In genomic region chr2:64768426-64769033, GRCh38 we compare ENCODE assay signal across 7 cellular contexts.
A peak's percentile ranks its signal among the peaks of the same experiment; 100 is the strongest.
DNase-seq lines count a peak whose midpoint lies in the region; ATAC-seq and TF ChIP-seq lines count a peak whose summit lies in the region.

No MANE protein-coding gene starts in this region.

- TSS peak; percentile 82 for BruUV-seq in HCT116 (replicated peaks; lab: Mats Ljungman, UMichigan)

- H4K20me1 ChIP-seq in HCT116 (ENCODE audit: insufficient read depth): no peaks in the 10 kb centered on the region

- H3K27ac ChIP-seq in HCT116 (ENCODE audit: low read depth, low read length) (peak overlapping the region; percentile 98), SJSA1 (peak overlapping the region; percentile 96)

- H3K4me2 ChIP-seq in HCT116 (ENCODE audit: low read length): peak overlapping the region; percentile 80

- peak overlapping the region; percentile 49 to 54 for H3K4me3 ChIP-seq in HCT116 (replicated peaks in 1 of 2; ENCODE audit: low read depth in 1 of 2, low read length in 2 of 2)
- H3K4me3 ChIP-seq in SJSA1: peak overlapping the region; percentile 56

- POLR2A ChIA-PET in HCT116 (lab: Charles Lee): interaction anchor here (1.0 to 1.5 kb wide), 3 partner anchors 11 to 70 kb away, joined by 3 to 5 read pairs (median 4); no protein-coding TSS in a partner anchor

- H3K4me1 ChIP-seq in HCT116 (ENCODE audit: control insufficient read depth in 1 of 2, insufficient read depth in 2 of 2, low read length in 2 of 2) (peaks cover 32 to 55% of the 10 kb centered on the region in 2 experiments), SJSA1 (replicated peaks) (peaks cover 22% of the 10 kb centered on the region)

- TF ChIP-seq POLR2A in HCT116 (IDR thresholded peaks at IDR 0.05; ENCODE audit: borderline replicate concordance, extremely low read depth, insufficient read depth, insufficient read length): no peak

- ATAC-seq in HCT116 (peak; percentile 18; the same call in 1 of the 2 replicates), HG03432 (IDR thresholded peaks at IDR 0.05; ENCODE audit: unreplicated experiment) (no peak)

- intact Hi-C loops in HCT116 (cut with micrococcal nuclease): loop anchor here (5.0 kb wide), 2 partner anchors 64 to 121 kb away; no protein-coding TSS in a partner anchor

- no peaks in the 10 kb centered on the region for H3K79me2 ChIP-seq in HCT116 (ENCODE audit: insufficient read depth, low read length)

- no peaks in the 10 kb centered on the region for H3K27me3 ChIP-seq in HCT116 (ENCODE audit: insufficient read depth, low read length)
- H3K27me3 ChIP-seq in SJSA1 (replicated peaks): no peaks in the 10 kb centered on the region

- DNase-seq in HCT116 (ENCODE audit: low read depth, low spot score) (no peak), SJSA1 (ENCODE audit: low read depth in 1 of 2, low spot score in 2 of 2) (no peak), fibroblast of peridontal ligament (ENCODE audit: extremely low read depth) (peak; percentile 10), renal cortical epithelial cell (ENCODE audit: low read depth) (peak; percentile 8), SHP77 treated with DMSO at 0.1 percent for 48 hours (lab: John Stamatoyannopoulos, UW) (no peak), NCI-H187 treated with DMSO at 0.1 percent for 48 hours (lab: John Stamatoyannopoulos, UW) (no peak)

- H3K9me2 ChIP-seq in HCT116 (ENCODE audit: insufficient read depth): no peaks in the 10 kb centered on the region

- TF ChIP-seq RAD21 in HCT116 (IDR thresholded peaks at IDR 0.05; ENCODE audit: low read depth): no peak

- no peak for TF ChIP-seq CTCF in HCT116 (IDR thresholded peaks at IDR 0.05 in 2 of 3, conservative IDR thresholded peaks at IDR 0.05 in 1 of 3; ENCODE audit: borderline replicate concordance in 1 of 3, insufficient read depth in 1 of 3, low read depth in 2 of 3, low read length in 2 of 3)

- RAD21 ChIA-PET in HCT116 (lab: Charles Lee; ENCODE audit: low non-redundant PET in 1 of 2, low total read pairs in 2 of 2, uncharacterized antibody in 2 of 2, unreplicated experiment in 2 of 2): interaction anchor here (0.7 to 1.1 kb wide), 2 partner anchors 17 to 271 kb away, joined by 3 to 4 read pairs; no protein-coding TSS in a partner anchor

- CTCF ChIA-PET in HCT116 (lab: Charles Lee): interaction anchor here (1.5 to 1.6 kb wide), 2 partner anchors 18 to 25 kb away, joined by 4 read pairs; no protein-coding TSS in a partner anchor

- no peak overlapping the region for H2AFZ ChIP-seq in HCT116 (ENCODE audit: low read depth, low read length, poor library complexity, severe bottlenecking)

- H3K9me3 ChIP-seq in HCT116 (ENCODE audit: control insufficient read depth in 1 of 2, insufficient read depth in 1 of 2, low read depth in 1 of 2, low read length in 2 of 2) (no peaks in the 10 kb centered on the region), SJSA1 (replicated peaks) (no peaks in the 10 kb centered on the region)

- H3K36me3 ChIP-seq in HCT116 (ENCODE audit: control insufficient read depth in 1 of 2, insufficient read depth in 2 of 2, low read length in 2 of 2) (no peaks in the 10 kb centered on the region), SJSA1 (no peaks in the 10 kb centered on the region)

- peak overlapping the region; percentile 87 for H3K9ac ChIP-seq in HCT116 (ENCODE audit: low read length)

TF ChIP-seq in HCT116, 20 proteins besides CTCF, POLR2A, EP300 and RAD21:
- TF ChIP-seq SP1 (IDR thresholded peaks at IDR 0.05; ENCODE audit: low read depth) (no peak), REST (IDR thresholded peaks at IDR 0.05; ENCODE audit: low read depth) (no peak), TCF7L2 (IDR thresholded peaks at IDR 0.05; ENCODE audit: borderline replicate concordance, extremely low read depth, insufficient read depth, insufficient read length) (no peak), CEBPB (IDR thresholded peaks at IDR 0.05; ENCODE audit: low read depth) (no peak), EZH2 (IDR thresholded peaks at IDR 0.05) (no peak), ZBTB33 (IDR thresholded peaks at IDR 0.05; ENCODE audit: extremely low read depth, insufficient replicate concordance, low read length) (no peak), YY1 (IDR thresholded peaks at IDR 0.05; ENCODE audit: extremely low read depth, insufficient replicate concordance, low read depth, low read length) (no peak), ELF1 (IDR thresholded peaks at IDR 0.05; ENCODE audit: borderline replicate concordance, low read depth) (no peak), POLR2AphosphoS5 (IDR thresholded peaks at IDR 0.05; ENCODE audit: low read depth, low read length) (peak; percentile 8; the same call in 1 of the 2 replicates), EGR1 (IDR thresholded peaks at IDR 0.05; ENCODE audit: low read depth) (no peak), ZNF274 (IDR thresholded peaks at IDR 0.05; ENCODE audit: low read depth, low read length) (no peak), JUND (IDR thresholded peaks at IDR 0.05) (no peak), SRF (IDR thresholded peaks at IDR 0.05; ENCODE audit: low read depth) (no peak), CBX3 (IDR thresholded peaks at IDR 0.05; ENCODE audit: low read depth) (no peak), EZH2phosphoT487 (IDR thresholded peaks at IDR 0.05; ENCODE audit: borderline replicate concordance) (no peak)
- TF ChIP-seq, protein P1, sequence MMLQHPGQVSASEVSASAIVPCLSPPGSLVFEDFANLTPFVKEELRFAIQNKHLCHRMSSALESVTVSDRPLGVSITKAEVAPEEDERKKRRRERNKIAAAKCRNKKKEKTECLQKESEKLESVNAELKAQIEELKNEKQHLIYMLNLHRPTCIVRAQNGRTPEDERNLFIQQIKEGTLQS (IDR thresholded peaks at IDR 0.05): no peak
- TF ChIP-seq, protein P2, sequence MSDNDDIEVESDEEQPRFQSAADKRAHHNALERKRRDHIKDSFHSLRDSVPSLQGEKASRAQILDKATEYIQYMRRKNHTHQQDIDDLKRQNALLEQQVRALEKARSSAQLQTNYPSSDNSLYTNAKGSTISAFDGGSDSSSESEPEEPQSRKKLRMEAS (IDR thresholded peaks at IDR 0.05): peak; percentile 19; the same call in 1 of the 2 replicates

Comparison
In these comparisons a context has a peak if more than half of its experiments do, and no peak if none do; other contexts are left out.
1. DNase-seq: peak in fibroblast of peridontal ligament (single experiment) and renal cortical epithelial cell (single experiment); none in HCT116 (single experiment), SJSA1 (0 of 2), SHP77 treated with DMSO at 0.1 percent for 48 hours (single experiment) and NCI-H187 treated with DMSO at 0.1 percent for 48 hours (single experiment).